1 cellular context compared by ENCODE assay signal in genomic region chr10:132643709-132644543, GRCh38.
TF ChIP-seq lines count a peak whose summit lies in the region.

No MANE protein-coding gene starts in this region.

TF ChIP-seq in SK-N-SH, 30 proteins besides CTCF, POLR2A, EP300 and RAD21 (continued from another document):
- no peak for TF ChIP-seq FOXJ3 (CRISPR knock-in tag; IDR thresholded peaks at IDR 0.05)
- TF ChIP-seq YY1 (IDR thresholded peaks at IDR 0.05; ENCODE audit: low read depth): no peak
